16 cellular contexts compared by ENCODE assay signal in the genomic region with DNA sequence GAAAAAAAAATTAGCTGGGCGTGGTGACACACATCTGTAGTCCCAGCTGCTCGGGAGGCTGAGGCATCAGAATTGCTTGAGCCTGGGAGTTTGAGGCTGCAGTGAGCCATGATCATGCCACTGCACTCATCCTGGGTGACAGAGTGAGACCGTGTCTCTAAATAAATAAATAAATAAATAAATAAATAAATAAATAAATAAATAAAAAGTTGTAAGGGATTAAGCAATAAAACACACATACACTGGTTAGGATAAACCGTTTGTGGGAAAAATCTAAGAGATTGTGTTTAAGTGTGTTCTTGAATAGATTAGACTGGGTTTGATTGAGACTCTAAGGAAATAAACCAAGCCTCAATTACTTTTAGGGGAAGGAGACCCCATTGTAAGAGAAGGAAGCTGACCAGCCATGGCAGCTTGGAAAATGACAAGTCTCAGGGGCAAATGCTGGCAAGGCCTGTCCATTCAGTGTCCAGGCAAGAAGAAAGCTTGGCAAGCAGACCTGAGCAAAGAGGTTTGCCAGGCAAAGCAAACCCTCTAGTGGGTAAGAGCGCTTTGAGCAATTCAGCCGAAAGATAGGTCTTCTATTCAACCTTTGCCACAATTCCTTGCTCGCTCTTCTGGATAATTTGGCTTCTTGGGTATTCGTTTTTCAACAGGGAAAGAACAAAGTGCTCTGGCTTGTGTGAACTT.
DNase-seq lines count a peak whose midpoint lies in the region; ATAC-seq and TF ChIP-seq lines count a peak whose summit lies in the region.
"Had no signal": no experiment of that assay in that cellular context is flagged by ENCODE, and none has a peak within 500 bp of the region (broad histone marks: within the 10 kb centered on the region; RNA-seq: fewer than 3 reads in every experiment).

No MANE protein-coding gene starts in this region.

- H3K9me3 ChIP-seq in breast epithelium (no peaks in the 10 kb centered on the region), mammary epithelial cell (replicated peaks; ENCODE audit: insufficient read depth, low read length) (no peaks in the 10 kb centered on the region), thyroid gland (no peaks in the 10 kb centered on the region)

- no peaks in the 10 kb centered on the region for H4K20me1 ChIP-seq in mammary epithelial cell (ENCODE audit: insufficient read depth, low read length)

- TF ChIP-seq CTCF in breast epithelium (IDR thresholded peaks at IDR 0.05), result no peak
- TF ChIP-seq CTCF in mammary epithelial cell (conservative IDR thresholded peaks at IDR 0.05 in 1 of 2, IDR thresholded peaks at IDR 0.05 in 1 of 2; ENCODE audit: extremely low read depth in 1 of 2, insufficient read depth in 1 of 2, low read depth in 1 of 2, low read length in 2 of 2), result no peak
- TF ChIP-seq CTCF in astrocyte of the cerebellum (IDR thresholded peaks at IDR 0.05; ENCODE audit: low read depth, low read length, missing control alignments), result peak; percentile 3
- peak in 2 of 6 experiments; percentile 21 to 22 for TF ChIP-seq CTCF in thyroid gland (IDR thresholded peaks at IDR 0.05)

- DNase-seq in breast epithelium (ENCODE audit: low spot score in 2 of 2), result peak in 1 of 2 donors; percentile 41
- no peak for DNase-seq in mammary epithelial cell
- no peak for DNase-seq in astrocyte of the cerebellum (ENCODE audit: low read depth)
- DNase-seq in thyroid gland, result peak; percentile 83 to 85
- DNase-seq in NCI-H82 treated with DMSO at 0.1 percent for 48 hours (lab: John Stamatoyannopoulos, UW; ENCODE audit: unreplicated experiment), result no peak
- DNase-seq in NCI-H1694 (lab: John Stamatoyannopoulos, UW), result no peak
- DNase-seq: activated B cell treated with CpG ODN at 0.5 μM for 24 hours; CD4-positive, CD25-positive, alpha-beta regulatory T cell; foreskin keratinocyte; naive thymus-derived CD8-positive, alpha-beta T cell; stimulated activated naive CD4-positive, alpha-beta T cell; T-helper 17 cell had no signal

- WGBS in mammary epithelial cell (ENCODE audit: low coverage, missing lambda C conversion rate), result 78% methylated on average over 8 of the region's 8 CpGs
- WGBS in thyroid gland, 2 donors, result 49 to 50% methylated on average over 8 of the region's 8 CpGs

- H3K36me3 ChIP-seq in breast epithelium (no peaks in the 10 kb centered on the region), mammary epithelial cell (ENCODE audit: insufficient read depth, low read length) (no peaks in the 10 kb centered on the region), thyroid gland (no peaks in the 10 kb centered on the region)

- no peaks in the 10 kb centered on the region for H3K4me1 ChIP-seq in breast epithelium
- H3K4me1 ChIP-seq in mammary epithelial cell (ENCODE audit: insufficient read depth, low read length), result peaks cover 14% of the 10 kb centered on the region
- H3K4me1 ChIP-seq in thyroid gland, result peaks cover 32 to 44% of the 10 kb centered on the region in 2 donors

- H2AFZ ChIP-seq in mammary epithelial cell (ENCODE audit: low read depth, low read length), result no peak overlapping the region

- dilution Hi-C loops in mammary epithelial cell (cut with HindIII; ENCODE audit: low sequenced_read_pairs), result loop anchor here (5.0 to 25.0 kb wide), 4 partner anchors 35 to 475 kb away; no protein-coding TSS in a partner anchor

- in situ Hi-C loops in mammary epithelial cell (cut with MboI; ENCODE audit: low sequenced_read_pairs in 2 of 2), result loop anchor here (10.0 to 25.0 kb wide), 3 partner anchors 300 to 575 kb away; a partner anchor contains a TSS
- in situ Hi-C loops in astrocyte of the cerebellum (cut with HindIII; ENCODE audit: low sequenced_read_pairs), result loop anchor here (25.0 kb wide), 3 partner anchors 150 to 575 kb away; a partner anchor contains a TSS

- CTCF ChIA-PET in mammary epithelial cell (lab: Charles Lee; ENCODE audit: low non-redundant PET), result no interaction called here

- no peak for TF ChIP-seq POLR2A in breast epithelium (IDR thresholded peaks at IDR 0.05)
- TF ChIP-seq POLR2A in thyroid gland (IDR thresholded peaks at IDR 0.05), result no peak

- no peak overlapping the region for H3K4me2 ChIP-seq in mammary epithelial cell (ENCODE audit: insufficient read depth, low read depth, low read length)

- H3K27ac ChIP-seq in breast epithelium (peak overlapping the region; percentile 38 to 73), mammary epithelial cell (ENCODE audit: insufficient read depth, low read depth, low read length) (no peak overlapping the region), layer of hippocampus (ENCODE audit: low read depth, low read length) (peak overlapping the region; percentile 42), thyroid gland (peak overlapping the region; percentile 83 to 97 (median 96))
- H3K27ac ChIP-seq: foreskin keratinocyte had no signal

- H3K4me3 ChIP-seq in breast epithelium (no peak overlapping the region), mammary epithelial cell (replicated peaks in 1 of 3; ENCODE audit: insufficient read depth in 1 of 3, low read depth in 2 of 3, low read length in 3 of 3) (no peak overlapping the region), astrocyte of the cerebellum (ENCODE audit: low read depth, low read length) (no peak overlapping the region), thyroid gland (replicated peaks in 1 of 3) (no peak overlapping the region)

- BruUV-seq in mammary epithelial cell (replicated peaks; lab: Mats Ljungman, UMichigan), result no TSS peak

- no peaks in the 10 kb centered on the region for H3K27me3 ChIP-seq in breast epithelium
- no peaks in the 10 kb centered on the region for H3K27me3 ChIP-seq in mammary epithelial cell (ENCODE audit: insufficient read depth, low read length)
- H3K27me3 ChIP-seq in layer of hippocampus (ENCODE audit: control insufficient read depth, insufficient read depth, low read length), result no peaks in the 10 kb centered on the region
- H3K27me3 ChIP-seq in thyroid gland, result no peaks in the 10 kb centered on the region
- H3K27me3 ChIP-seq: foreskin keratinocyte had no signal

- no peak for ATAC-seq in HG03521 (IDR thresholded peaks at IDR 0.05; ENCODE audit: unreplicated experiment)
- ATAC-seq: activated T-helper 17 cell treated with anti-CD3 and anti-CD28 coated beads, Interleukin-2, amount 50 U/mL, for 72 hours; foreskin keratinocyte; HCT116; naive thymus-derived CD8-positive, alpha-beta T cell; T-helper 17 cell had no signal

- H3K9ac ChIP-seq in mammary epithelial cell (ENCODE audit: insufficient read depth, low read length), result no peak overlapping the region

- no peaks in the 10 kb centered on the region for H3K79me2 ChIP-seq in mammary epithelial cell (ENCODE audit: insufficient read depth, low read length)

- intact Hi-C loops in breast epithelium (cut with DNase I; ENCODE audit: low total_unique reads) (loop anchor here (10.0 kb wide), 1 partner anchor 218 kb away; no protein-coding TSS in a partner anchor), mammary epithelial cell (cut with micrococcal nuclease) (loop anchor here (10.0 kb wide), 1 partner anchor 808 kb away; no protein-coding TSS in a partner anchor), thyroid gland (cut with DNase I) (loop anchor here (10.0 kb wide), 1 partner anchor 298 kb away; a partner anchor contains a TSS)

Comparison
In these comparisons a context has a peak if more than half of its experiments do, and no peak if none do; other contexts are left out.
1. DNase-seq: peak in thyroid gland (2 of 2); none in mammary epithelial cell (single experiment), astrocyte of the cerebellum (single experiment), NCI-H82 treated with DMSO at 0.1 percent for 48 hours (single experiment) and NCI-H1694 (single experiment).